ENCODE assay signal across 1 cellular context in genomic region chr6:28335564-28336283, GRCh38.
TF ChIP-seq lines count a peak whose summit lies in the region.

Gene ZSCAN31 (minus strand): TSS chr6:28336148. CDS start chr6:28329683, 6,465 bp downstream.

TF ChIP-seq in H1, 55 proteins besides CTCF, POLR2A, EP300 and RAD21 (continued from another document):
- TF ChIP-seq GTF2F1 (IDR thresholded peaks at IDR 0.05; ENCODE audit: borderline replicate concordance, low read depth, low read length) (peak; percentile 23; the same call in 1 of the 2 replicates), ATF3 (IDR thresholded peaks at IDR 0.05; ENCODE audit: insufficient read depth, low read depth, low read length) (no peak), SIRT6 (IDR thresholded peaks at IDR 0.05; ENCODE audit: low read length) (no peak), EGR1 (IDR thresholded peaks at IDR 0.05; ENCODE audit: borderline replicate concordance, low read depth, low read length) (no peak), SAP30 (IDR thresholded peaks at IDR 0.05; ENCODE audit: insufficient read depth, insufficient replicate concordance, low read length) (no peak), PHF8 (conservative IDR thresholded peaks at IDR 0.05; ENCODE audit: low read depth, low read length) (peak; percentile 97), TAF7 (optimal IDR thresholded peaks at IDR 0.05; ENCODE audit: borderline replicate concordance, low read depth, low read length) (peak; percentile 95), JUN (IDR thresholded peaks at IDR 0.05; ENCODE audit: low read depth, low read length) (no peak), CHD7 (IDR thresholded peaks at IDR 0.05; ENCODE audit: insufficient replicate concordance, low read length) (no peak), TBP (IDR thresholded peaks at IDR 0.05; ENCODE audit: low read depth, low read length) (peak; percentile 93), NANOG (IDR thresholded peaks at IDR 0.05; ENCODE audit: insufficient read depth, low read depth, low read length, poor library complexity, severe bottlenecking) (no peak), BRCA1 (IDR thresholded peaks at IDR 0.05; ENCODE audit: low read depth, low read length) (peak; percentile 5; the same call in 1 of the 2 replicates), KDM1A (IDR thresholded peaks at IDR 0.05; ENCODE audit: borderline replicate concordance, low read length) (no peak), HDAC6 (IDR thresholded peaks at IDR 0.05; ENCODE audit: low read depth, low read length) (no peak), RNF2 (IDR thresholded peaks at IDR 0.05; ENCODE audit: borderline replicate concordance, low read depth, low read length, missing control alignments, poor library complexity, severe bottlenecking) (no peak), ZNF274 (IDR thresholded peaks at IDR 0.05; ENCODE audit: borderline replicate concordance, extremely low read depth, low read length) (no peak), FOSL1 (IDR thresholded peaks at IDR 0.05; ENCODE audit: insufficient read depth, low read depth, low read length) (no peak), TAF1 (IDR thresholded peaks at IDR 0.05; ENCODE audit: low read depth, low read length) (peak; percentile 96), RFX5 (IDR thresholded peaks at IDR 0.05; ENCODE audit: borderline replicate concordance, low read depth, low read length) (no peak), CBX8 (IDR thresholded peaks at IDR 0.05; ENCODE audit: borderline replicate concordance, low read depth, low read length) (no peak), HDAC2 (IDR thresholded peaks at IDR 0.05; ENCODE audit: borderline replicate concordance in 1 of 2, low read depth in 2 of 2, low read length in 2 of 2) (no peak), YY1 (IDR thresholded peaks at IDR 0.05; ENCODE audit: low read depth, low read length) (peak; percentile 74), SP4 (IDR thresholded peaks at IDR 0.05; ENCODE audit: low read length) (no peak), SP1 (IDR thresholded peaks at IDR 0.05; ENCODE audit: low read depth, low read length) (peak; percentile 88), SUZ12 (IDR thresholded peaks at IDR 0.05; ENCODE audit: low read length) (no peak), CREB1 (IDR thresholded peaks at IDR 0.05) (peak; percentile 82), SP2 (IDR thresholded peaks at IDR 0.05; ENCODE audit: low read length) (no peak), SIN3A (conservative IDR thresholded peaks at IDR 0.05 in 1 of 2, IDR thresholded peaks at IDR 0.05 in 1 of 2; ENCODE audit: low read depth in 1 of 2, low read length in 2 of 2) (peak; percentile 29 to 53; a peak in 2 of 4 replicates), GABPA (IDR thresholded peaks at IDR 0.05; ENCODE audit: borderline replicate concordance, insufficient read depth, low read length) (no peak), RXRA (IDR thresholded peaks at IDR 0.05; ENCODE audit: insufficient read depth, low read depth, low read length) (no peak), RBBP5 (IDR thresholded peaks at IDR 0.05; ENCODE audit: borderline replicate concordance, low read depth, low read length) (no peak; the same call in 1 of the 2 replicates), CEBPB (IDR thresholded peaks at IDR 0.05; ENCODE audit: low read depth, low read length) (no peak), SRF (IDR thresholded peaks at IDR 0.05; ENCODE audit: low read depth, low read length) (no peak), CBX5 (IDR thresholded peaks at IDR 0.05; ENCODE audit: low read depth, low read length) (no peak), BACH1 (IDR thresholded peaks at IDR 0.05; ENCODE audit: low read length) (no peak), USF2 (IDR thresholded peaks at IDR 0.05; ENCODE audit: low read length) (no peak), POU5F1 (IDR thresholded peaks at IDR 0.05; ENCODE audit: low read depth, low read length) (peak; percentile 26; the same call in 1 of the 2 replicates), MAX (IDR thresholded peaks at IDR 0.05) (peak; percentile 55), TEAD4 (IDR thresholded peaks at IDR 0.05; ENCODE audit: low read depth, low read length) (no peak), NRF1 (IDR thresholded peaks at IDR 0.05; ENCODE audit: low read depth, low read length) (peak; percentile 51)
